ENCODE assay signal across 32 cellular contexts in genomic region chr2:230754200-230754599, GRCh38.
"Had no signal": no experiment of that assay in that cellular context is flagged by ENCODE, and none has a peak within 500 bp of the region (broad histone marks: within the 10 kb centered on the region; RNA-seq: fewer than 3 reads in every experiment).

No MANE protein-coding gene starts in this region.

- H3K36me3 ChIP-seq: Peyer's patch, WERI-Rb-1 had no signal

- H3K4me3 Mint-ChIP-seq: activated CD4-positive, alpha-beta memory T cell treated with anti-CD3 and anti-CD28 coated beads, Interleukin-2, amount 10 ng/mL, durations not matched to agents 7 days and 5 days; activated CD8-positive, alpha-beta memory T cell treated with anti-CD3 and anti-CD28 coated beads, Interleukin-2, amount 10 ng/mL, durations not matched to agents 7 days and 5 days; activated naive CD4-positive, alpha-beta T cell treated with anti-CD3 and anti-CD28 coated beads, Interleukin-2, amount 10 ng/mL, durations not matched to agents 7 days and 5 days; activated naive CD8-positive, alpha-beta T cell; activated naive CD8-positive, alpha-beta T cell treated with anti-CD3 and anti-CD28 coated beads, Interleukin-2, amount 50 U/mL, for 24 hours; brain had no signal

- H3K27me3 Mint-ChIP-seq: activated CD4-positive, alpha-beta memory T cell treated with anti-CD3 and anti-CD28 coated beads, Interleukin-2, amount 10 ng/mL, durations not matched to agents 7 days and 5 days; activated CD8-positive, alpha-beta memory T cell treated with anti-CD3 and anti-CD28 coated beads, Interleukin-2, amount 10 ng/mL, durations not matched to agents 7 days and 5 days; activated naive CD4-positive, alpha-beta T cell treated with anti-CD3 and anti-CD28 coated beads, Interleukin-2, amount 10 ng/mL, durations not matched to agents 7 days and 5 days; activated naive CD8-positive, alpha-beta T cell; activated naive CD8-positive, alpha-beta T cell treated with anti-CD3 and anti-CD28 coated beads, Interleukin-2, amount 50 U/mL, for 24 hours; brain had no signal

- H3K9me3 Mint-ChIP-seq: activated CD4-positive, alpha-beta memory T cell treated with anti-CD3 and anti-CD28 coated beads, Interleukin-2, amount 10 ng/mL, durations not matched to agents 7 days and 5 days; activated naive CD4-positive, alpha-beta T cell treated with anti-CD3 and anti-CD28 coated beads, Interleukin-2, amount 10 ng/mL, durations not matched to agents 7 days and 5 days; activated naive CD8-positive, alpha-beta T cell treated with anti-CD3 and anti-CD28 coated beads, Interleukin-2, amount 50 U/mL, for 24 hours had no signal

- H3K9me3 ChIP-seq: Peyer's patch had no signal

- H3K27me3 ChIP-seq: Peyer's patch had no signal

- H3K27ac ChIP-seq: Peyer's patch, WERI-Rb-1 had no signal

- H3K4me3 ChIP-seq: Peyer's patch had no signal

- H3K27ac Mint-ChIP-seq: activated CD4-positive, alpha-beta memory T cell treated with anti-CD3 and anti-CD28 coated beads, Interleukin-2, amount 10 ng/mL, durations not matched to agents 7 days and 5 days; activated naive CD8-positive, alpha-beta T cell; activated naive CD8-positive, alpha-beta T cell treated with anti-CD3 and anti-CD28 coated beads, Interleukin-2, amount 50 U/mL, for 24 hours; brain had no signal

- DNase-seq: activated CD4-positive, alpha-beta memory T cell treated with anti-CD3 and anti-CD28 coated beads, Interleukin-2, amount 10 ng/mL, durations not matched to agents 7 days and 5 days; activated CD4-positive, alpha-beta T cell treated with anti-CD3 and anti-CD28 coated beads for 1 hour; activated CD4-positive, alpha-beta T cell treated with anti-CD3 and anti-CD28 coated beads for 48 hours; activated CD4-positive, CD25-positive, alpha-beta regulatory T cell; activated CD8-positive, alpha-beta memory T cell treated with anti-CD3 and anti-CD28 coated beads for 24 hours; activated CD8-positive, alpha-beta memory T cell treated with anti-CD3 and anti-CD28 coated beads, Interleukin-2, amount 10 ng/mL, durations not matched to agents 7 days and 5 days; activated CD8-positive, alpha-beta memory T cell treated with anti-CD3 and anti-CD28 coated beads, Interleukin-2, amount 50 U/mL, for 48 hours; activated effector memory CD4-positive, alpha-beta T cell treated with Interleukin-2 at 50 U/mL for 16 hours; activated naive CD4-positive, alpha-beta T cell treated with anti-CD3 and anti-CD28 coated beads, Interleukin-2, amount 10 ng/mL, durations not matched to agents 7 days and 5 days; activated naive CD8-positive, alpha-beta T cell treated with anti-CD3 and anti-CD28 coated beads, Interleukin-2, amount 50 U/mL, for 24 hours; activated T-cell treated with anti-CD3 and anti-CD28 coated beads, Interleukin-2, amount 50 U/mL, for 48 hours; anterior cingulate cortex; caudate nucleus; Karpas-422; NCI-H1105 treated with DMSO at 0.1 percent for 48 hours; NCI-H1436; NCI-H1694; NCI-H1930; NCI-H510A; NCI-H526; NCI-H748 treated with DMSO at 0.1 percent for 48 hours; NK-92 treated with Interleukin-12 subunit alpha and Interleukin-12 subunit beta, amount 100 ng/mL, for 24 hours; PC-3; Peyer's patch; RPMI8226; SHP77 treated with DMSO at 0.1 percent for 48 hours; SW 1271; T-helper 9 cell; WERI-Rb-1 had no signal

- ATAC-seq: activated CD8-positive, alpha-beta memory T cell treated with anti-CD3 and anti-CD28 coated beads, Interleukin-2, amount 10 ng/mL, durations not matched to agents 7 days and 5 days; activated naive CD8-positive, alpha-beta T cell treated with anti-CD3 and anti-CD28 coated beads, Interleukin-2, amount 50 U/mL, for 24 hours; PC-3; SK-N-SH treated with all-trans-retinoic acid at 6 μM for 48 hours had no signal
